In genomic region chr3:45807645-45808540, GRCh38 we compare ENCODE assay signal across 17 cellular contexts. TPM values are rescaled to one million over a fixed set of nuclear protein-coding genes. Genes with fewer than 3 reads are reported as not detected.
DNase-seq lines count a peak whose midpoint lies in the region; ATAC-seq lines count a peak whose summit lies in the region.
"Had no signal": no experiment of that assay in that cellular context is flagged by ENCODE, and none has a peak within 500 bp of the region (broad histone marks: within the 10 kb centered on the region; RNA-seq: fewer than 3 reads in every experiment).

No MANE protein-coding gene starts in this region.

- no peak overlapping the region for H2BK120ac ChIP-seq in mesenchymal stem cell (ENCODE audit: low read depth, low read length)

- H3K4ac ChIP-seq in mesenchymal stem cell (ENCODE audit: low read depth in 1 of 2, low read length in 2 of 2), result no peak overlapping the region

- no peaks in the 10 kb centered on the region for H3K9me3 ChIP-seq in mesenchymal stem cell (ENCODE audit: control insufficient read depth, low read length)

- H3K36me3 ChIP-seq in mesenchymal stem cell (ENCODE audit: control insufficient read depth in 1 of 2, insufficient read depth in 2 of 2, low read depth in 1 of 2, low read length in 2 of 2), result no peaks in the 10 kb centered on the region

- ATAC-seq in GM21723 (IDR thresholded peaks at IDR 0.05; ENCODE audit: unreplicated experiment), result no peak
- ATAC-seq: activated T-cell treated with anti-CD3 and anti-CD28 coated beads, Interleukin-2, amount 50 U/mL, for 4 hours; Panc1; T-helper 17 cell had no signal

- H3K9ac ChIP-seq in mesenchymal stem cell (ENCODE audit: low read length), result no peak overlapping the region

- no peak overlapping the region for H2BK5ac ChIP-seq in mesenchymal stem cell (ENCODE audit: low read depth, low read length, poor library complexity, severe bottlenecking)

- no peak overlapping the region for H2AK5ac ChIP-seq in mesenchymal stem cell (ENCODE audit: low read length, severe bottlenecking)

- no peak overlapping the region for H4K91ac ChIP-seq in mesenchymal stem cell (ENCODE audit: low read length)

- no peak overlapping the region for H3K4me3 ChIP-seq in mesenchymal stem cell (ENCODE audit: insufficient read depth in 1 of 2, low read depth in 1 of 2, low read length in 2 of 2)

- no peak overlapping the region for H2AFZ ChIP-seq in mesenchymal stem cell (ENCODE audit: low read depth, low read length)

- peak overlapping the region; percentile 19 for H2BK15ac ChIP-seq in mesenchymal stem cell (ENCODE audit: low read depth, poor library complexity, severe bottlenecking)

- H3K23ac ChIP-seq in mesenchymal stem cell (ENCODE audit: low read length in 2 of 2), result no peak overlapping the region

- H4K8ac ChIP-seq in mesenchymal stem cell (ENCODE audit: low read length), result no peak overlapping the region

- H3K79me1 ChIP-seq in mesenchymal stem cell (replicated peaks; ENCODE audit: low read length, poor library complexity, severe bottlenecking), result no peaks in the 10 kb centered on the region

- 86% methylated on average over 10 of the region's 10 CpGs for WGBS in mesenchymal stem cell

- H3K4me1 ChIP-seq in mesenchymal stem cell (ENCODE audit: control insufficient read depth, insufficient read depth, low read depth, low read length), result no peaks in the 10 kb centered on the region

- no peak overlapping the region for H3K18ac ChIP-seq in mesenchymal stem cell (ENCODE audit: low read depth in 1 of 2, low read length in 2 of 2)

- no peak overlapping the region for H2BK12ac ChIP-seq in mesenchymal stem cell (ENCODE audit: low read length in 2 of 2)

- H3K27me3 ChIP-seq in mesenchymal stem cell (ENCODE audit: control insufficient read depth in 1 of 2, insufficient read depth in 1 of 2, low read length in 2 of 2), result no peaks in the 10 kb centered on the region

- H3K4me2 ChIP-seq in mesenchymal stem cell (ENCODE audit: low read length, poor library complexity, severe bottlenecking), result no peak overlapping the region

- H3K14ac ChIP-seq in mesenchymal stem cell (ENCODE audit: low read length in 2 of 2), result no peak overlapping the region

- H3K27ac ChIP-seq in angular gyrus (ENCODE audit: low read depth, low read length) (peak overlapping the region; percentile 72), mesenchymal stem cell (ENCODE audit: low read length, poor library complexity, severe bottlenecking) (no peak overlapping the region)

- DNase-seq in D341Med (ENCODE audit: low spot score) (peak; percentile 7), NCI-H1930 (lab: John Stamatoyannopoulos, UW) (peak; percentile 49 to 74), mesenchymal stem cell (peak; percentile 17), 8988T (no peak), HT-29 (ENCODE audit: low spot score) (no peak), amniotic stem cell (lab: John Stamatoyannopoulos, UW) (no peak)
- DNase-seq: activated T-cell treated with anti-CD3 and anti-CD28 coated beads, Interleukin-2, amount 50 U/mL, for 4 hours; DMS 273 treated with DMSO at 0.1 percent for 48 hours; effector CD4-positive, alpha-beta T cell; foreskin fibroblast; NCI-H187 treated with DMSO at 0.1 percent for 48 hours; stimulated activated CD4-positive, alpha-beta T cell treated with anti-CD3 and anti-CD28 coated beads, Interleukin-4, amount 100 ng/mL, for 1 hour; T-helper 17 cell had no signal

RNA-seq across cellular contexts. Expression of gene SLC6A20, which starts 11.6 kb away (rescaled TPM):
- polyA plus RNA-seq in mesenchymal stem cell (2013, experiment 1 of 2), result not detected
- not detected for polyA plus RNA-seq in mesenchymal stem cell (2013, experiment 2 of 2)
- total RNA-seq in HT-29 (2014; rRNA removed; shearing (Covaris generic)), result 8.0 and 8.3 TPM in 2 replicates
- total RNA-seq: activated T-cell treated with anti-CD3 and anti-CD28 coated beads, Interleukin-2, amount 50 U/mL, for 4 hours; pulmonary artery endothelial cell had no signal

RNA-seq across cellular contexts. Expression of gene LZTFL1, which starts 34.0 kb away (rescaled TPM):
- 32.4 TPM for polyA plus RNA-seq in mesenchymal stem cell (2013, experiment 1 of 2)
- 32.4 TPM for polyA plus RNA-seq in mesenchymal stem cell (2013, experiment 2 of 2)
- total RNA-seq in HT-29 (2014; rRNA removed; shearing (Covaris generic)), result 3.2 and 6.4 TPM in 2 replicates

Comparison
In these comparisons a context has a peak if more than half of its experiments do, and no peak if none do; other contexts are left out.
1. DNase-seq: peak in D341Med (single experiment), NCI-H1930 (2 of 2) and mesenchymal stem cell (single experiment); none in 8988T (single experiment), HT-29 (single experiment) and amniotic stem cell (single experiment).